Comparison of ENCODE assay signal across 16 cellular contexts in genomic region chr14:22097072-22097471, GRCh38.
DNase-seq lines count a peak whose midpoint lies in the region; ATAC-seq and TF ChIP-seq lines count a peak whose summit lies in the region.
"Had no signal": no experiment of that assay in that cellular context is flagged by ENCODE, and none has a peak within 500 bp of the region (broad histone marks: within the 10 kb centered on the region; RNA-seq: fewer than 3 reads in every experiment).

No MANE protein-coding gene starts in this region.

- no peak for TF ChIP-seq CTCF in CD8-positive, alpha-beta T cell (IDR thresholded peaks at IDR 0.05)

- no peaks in the 10 kb centered on the region for H3K36me3 ChIP-seq in CD4-positive, CD25-positive, alpha-beta regulatory T cell (ENCODE audit: control insufficient read depth, insufficient read depth, low read length)
- H3K36me3 ChIP-seq in CD8-positive, alpha-beta T cell (ENCODE audit: insufficient read depth, low read length): no peaks in the 10 kb centered on the region
- H3K36me3 ChIP-seq in naive thymus-derived CD4-positive, alpha-beta T cell (ENCODE audit: control insufficient read depth in 2 of 3, insufficient read depth in 3 of 3, low read length in 3 of 3): no peaks in the 10 kb centered on the region

- DNase-seq in CD4-positive, CD25-positive, alpha-beta regulatory T cell: no peak
- DNase-seq in CD8-positive, alpha-beta T cell: no peak
- DNase-seq in activated T-helper 2 cell treated with anti-CD3 and anti-CD28 coated beads, Interferon-gamma antibody, Interleukin-2, Interleukin-4, amounts not matched to agents 10 μg/mL and 5 μg/mL and 100 μg/mL, durations not matched to agents 14 hours and 24 hours and 36 hours (ENCODE audit: low spot score): no peak
- DNase-seq in naive thymus-derived CD4-positive, alpha-beta T cell: no peak
- no peak for DNase-seq in stimulated activated naive CD4-positive, alpha-beta T cell treated with Interleukin-2 at 50 U/mL for 16 hours (lab: John Stamatoyannopoulos, UW)
- no peak for DNase-seq in erythroblast (lab: John Stamatoyannopoulos, UW)
- DNase-seq in NCI-H2227 treated with DMSO at 0.1 percent for 48 hours (lab: John Stamatoyannopoulos, UW): no peak
- DNase-seq: AML-193; amniotic stem cell; effector memory CD4-positive, alpha-beta T cell; hypothalamus; kidney glomerular epithelial cell; NCI-H1417; NCI-H82 had no signal

- intact Hi-C loops in CD8-positive, alpha-beta T cell (cut with DNase I, micrococcal nuclease): loop anchor here in 1 of 2 experiments (5.0 kb wide), 1 partner anchor 95 kb away; no protein-coding TSS in a partner anchor
- intact Hi-C loops in activated T-helper 2 cell treated with anti-CD3 and anti-CD28 coated beads, Interferon-gamma antibody, Interleukin-2, Interleukin-4, amounts not matched to agents 10 μg/mL and 5 μg/mL and 100 μg/mL, durations not matched to agents 14 hours and 24 hours and 36 hours (cut with micrococcal nuclease): loop anchor here (5.0 kb wide), 1 partner anchor 95 kb away; no protein-coding TSS in a partner anchor
- intact Hi-C loops in naive thymus-derived CD4-positive, alpha-beta T cell (cut with micrococcal nuclease): loop anchor here in 1 of 2 donors (5.0 kb wide), 1 partner anchor 95 kb away; no protein-coding TSS in a partner anchor

- peak overlapping the region; percentile 66 for H3K4me3 ChIP-seq in CD4-positive, CD25-positive, alpha-beta regulatory T cell (ENCODE audit: low read depth, low read length)
- no peak overlapping the region for H3K4me3 ChIP-seq in CD8-positive, alpha-beta T cell (ENCODE audit: low read depth, low read length)
- H3K4me3 ChIP-seq in naive thymus-derived CD4-positive, alpha-beta T cell (ENCODE audit: low read length): no peak overlapping the region

- peak overlapping the region; percentile 65 for H3K27ac ChIP-seq in CD4-positive, CD25-positive, alpha-beta regulatory T cell (ENCODE audit: insufficient read depth, low read length, poor library complexity, severe bottlenecking)
- no peak overlapping the region for H3K27ac ChIP-seq in CD8-positive, alpha-beta T cell (ENCODE audit: low read depth, low read length)
- peak overlapping the region; percentile 46 for H3K27ac ChIP-seq in naive thymus-derived CD4-positive, alpha-beta T cell (ENCODE audit: low read depth, low read length)
- H3K27ac ChIP-seq: VCaP had no signal

- peaks cover 0 to 55% (median 22%) of the 10 kb centered on the region in 4 donors for H3K4me1 Mint-ChIP-seq in CD4-positive, CD25-positive, alpha-beta regulatory T cell
- H3K4me1 Mint-ChIP-seq in CD8-positive, alpha-beta T cell (ENCODE audit: low read depth): peaks cover 59% of the 10 kb centered on the region
- peaks cover 47% of the 10 kb centered on the region for H3K4me1 Mint-ChIP-seq in activated T-helper 2 cell treated with anti-CD3 and anti-CD28 coated beads, Interferon-gamma antibody, Interleukin-2, Interleukin-4, amounts not matched to agents 10 μg/mL and 5 μg/mL and 100 μg/mL, durations not matched to agents 14 hours and 24 hours and 36 hours (ENCODE audit: low read depth)
- peaks cover 1 to 72% (median 58%) of the 10 kb centered on the region in 7 donors for H3K4me1 Mint-ChIP-seq in naive thymus-derived CD4-positive, alpha-beta T cell
- H3K4me1 Mint-ChIP-seq: mesothelial cell of epicardium had no signal

- H3K27me3 ChIP-seq in CD4-positive, CD25-positive, alpha-beta regulatory T cell (ENCODE audit: control insufficient read depth, insufficient read depth, low read length): no peaks in the 10 kb centered on the region
- no peaks in the 10 kb centered on the region for H3K27me3 ChIP-seq in CD8-positive, alpha-beta T cell (ENCODE audit: insufficient read depth, low read length)
- H3K27me3 ChIP-seq in naive thymus-derived CD4-positive, alpha-beta T cell (ENCODE audit: control insufficient read depth in 2 of 2, insufficient read depth in 2 of 2, low read length in 2 of 2): no peaks in the 10 kb centered on the region

- CTCF ChIA-PET in CD8-positive, alpha-beta T cell (lab: Charles Lee): interaction anchor here (1.2 to 3.4 kb wide), 3 partner anchors 11 to 57 kb away, joined by 3 to 15 read pairs (median 14); no protein-coding TSS in a partner anchor
- CTCF ChIA-PET in naive thymus-derived CD4-positive, alpha-beta T cell (lab: Charles Lee): interaction anchor here (1.0 to 1.8 kb wide), 3 partner anchors 11 to 49 kb away, joined by 4 to 7 read pairs (median 6); no protein-coding TSS in a partner anchor

- H3K27me3 Mint-ChIP-seq in CD4-positive, CD25-positive, alpha-beta regulatory T cell: no peaks in the 10 kb centered on the region
- no peaks in the 10 kb centered on the region for H3K27me3 Mint-ChIP-seq in CD8-positive, alpha-beta T cell (ENCODE audit: low read depth)
- H3K27me3 Mint-ChIP-seq in activated T-helper 2 cell treated with anti-CD3 and anti-CD28 coated beads, Interferon-gamma antibody, Interleukin-2, Interleukin-4, amounts not matched to agents 10 μg/mL and 5 μg/mL and 100 μg/mL, durations not matched to agents 14 hours and 24 hours and 36 hours (ENCODE audit: low read depth): no peaks in the 10 kb centered on the region
- no peaks in the 10 kb centered on the region for H3K27me3 Mint-ChIP-seq in naive thymus-derived CD4-positive, alpha-beta T cell

- POLR2A ChIA-PET in CD8-positive, alpha-beta T cell (lab: Charles Lee): interaction anchor here (1.5 to 1.8 kb wide), 2 partner anchors 31 to 43 kb away, joined by 3 to 6 read pairs; no protein-coding TSS in a partner anchor
- POLR2A ChIA-PET in naive thymus-derived CD4-positive, alpha-beta T cell (lab: Charles Lee): interaction anchor here (0.6 to 1.3 kb wide), 4 partner anchors 8 to 27 kb away, joined by 3 to 5 read pairs (median 4); no protein-coding TSS in a partner anchor

- no peak for ATAC-seq in CD4-positive, CD25-positive, alpha-beta regulatory T cell (ENCODE audit: low read depth in 2 of 2)
- no peak for ATAC-seq in CD8-positive, alpha-beta T cell
- no peak for ATAC-seq in naive thymus-derived CD4-positive, alpha-beta T cell

- no peak for TF ChIP-seq POLR2A in erythroblast (IDR thresholded peaks at IDR 0.05; ENCODE audit: low read length)

- H3K36me3 Mint-ChIP-seq in CD4-positive, CD25-positive, alpha-beta regulatory T cell: no peaks in the 10 kb centered on the region
- no peaks in the 10 kb centered on the region for H3K36me3 Mint-ChIP-seq in CD8-positive, alpha-beta T cell
- H3K36me3 Mint-ChIP-seq in activated T-helper 2 cell treated with anti-CD3 and anti-CD28 coated beads, Interferon-gamma antibody, Interleukin-2, Interleukin-4, amounts not matched to agents 10 μg/mL and 5 μg/mL and 100 μg/mL, durations not matched to agents 14 hours and 24 hours and 36 hours (ENCODE audit: low read depth): no peaks in the 10 kb centered on the region
- no peaks in the 10 kb centered on the region for H3K36me3 Mint-ChIP-seq in naive thymus-derived CD4-positive, alpha-beta T cell
- H3K36me3 Mint-ChIP-seq: mesothelial cell of epicardium had no signal

- peak overlapping the region; percentile 73 to 92 (median 90) for H3K27ac Mint-ChIP-seq in CD4-positive, CD25-positive, alpha-beta regulatory T cell
- H3K27ac Mint-ChIP-seq in CD8-positive, alpha-beta T cell: peak overlapping the region; percentile 90
- peak overlapping the region; percentile 87 for H3K27ac Mint-ChIP-seq in activated T-helper 2 cell treated with anti-CD3 and anti-CD28 coated beads, Interferon-gamma antibody, Interleukin-2, Interleukin-4, amounts not matched to agents 10 μg/mL and 5 μg/mL and 100 μg/mL, durations not matched to agents 14 hours and 24 hours and 36 hours
- H3K27ac Mint-ChIP-seq in naive thymus-derived CD4-positive, alpha-beta T cell: peak overlapping the region; percentile 70 to 94 (median 88)
- H3K27ac Mint-ChIP-seq: mesothelial cell of epicardium had no signal

- no peaks in the 10 kb centered on the region for H3K9me3 Mint-ChIP-seq in CD4-positive, CD25-positive, alpha-beta regulatory T cell
- H3K9me3 Mint-ChIP-seq in CD8-positive, alpha-beta T cell: no peaks in the 10 kb centered on the region
- no peaks in the 10 kb centered on the region for H3K9me3 Mint-ChIP-seq in activated T-helper 2 cell treated with anti-CD3 and anti-CD28 coated beads, Interferon-gamma antibody, Interleukin-2, Interleukin-4, amounts not matched to agents 10 μg/mL and 5 μg/mL and 100 μg/mL, durations not matched to agents 14 hours and 24 hours and 36 hours
- H3K9me3 Mint-ChIP-seq in naive thymus-derived CD4-positive, alpha-beta T cell: no peaks in the 10 kb centered on the region
- H3K9me3 Mint-ChIP-seq: mesothelial cell of epicardium had no signal

- H3K4me1 ChIP-seq in CD4-positive, CD25-positive, alpha-beta regulatory T cell (ENCODE audit: control insufficient read depth, insufficient read depth, low read length, poor library complexity, severe bottlenecking): peaks cover 17% of the 10 kb centered on the region
- peaks cover 35% of the 10 kb centered on the region for H3K4me1 ChIP-seq in CD8-positive, alpha-beta T cell (ENCODE audit: insufficient read depth, low read length)
- peaks cover 3 to 32% of the 10 kb centered on the region in 2 donors for H3K4me1 ChIP-seq in naive thymus-derived CD4-positive, alpha-beta T cell (ENCODE audit: control insufficient read depth in 2 of 2, insufficient read depth in 2 of 2, low read length in 2 of 2)

- H3K4me3 Mint-ChIP-seq in CD4-positive, CD25-positive, alpha-beta regulatory T cell: peak overlapping the region; percentile 75 to 88 (median 82)
- H3K4me3 Mint-ChIP-seq in CD8-positive, alpha-beta T cell: peak overlapping the region; percentile 59
- H3K4me3 Mint-ChIP-seq in activated T-helper 2 cell treated with anti-CD3 and anti-CD28 coated beads, Interferon-gamma antibody, Interleukin-2, Interleukin-4, amounts not matched to agents 10 μg/mL and 5 μg/mL and 100 μg/mL, durations not matched to agents 14 hours and 24 hours and 36 hours (ENCODE audit: low read depth): peak overlapping the region; percentile 69
- peak overlapping the region; percentile 67 to 90 (median 84) for H3K4me3 Mint-ChIP-seq in naive thymus-derived CD4-positive, alpha-beta T cell
- H3K4me3 Mint-ChIP-seq: mesothelial cell of epicardium had no signal

- H3K9me3 ChIP-seq in CD4-positive, CD25-positive, alpha-beta regulatory T cell (ENCODE audit: control insufficient read depth in 2 of 2, low read length in 2 of 2): no peaks in the 10 kb centered on the region
- H3K9me3 ChIP-seq in CD8-positive, alpha-beta T cell (ENCODE audit: low read length): no peaks in the 10 kb centered on the region
- no peaks in the 10 kb centered on the region for H3K9me3 ChIP-seq in naive thymus-derived CD4-positive, alpha-beta T cell (ENCODE audit: control insufficient read depth in 2 of 3, low read length in 3 of 3)
